18 cellular contexts compared by ENCODE assay signal in genomic region chr9:5825223-5825622, GRCh38. TPM values are rescaled to one million over a fixed set of nuclear protein-coding genes. Genes with fewer than 3 reads are reported as not detected.
DNase-seq lines count a peak whose midpoint lies in the region; ATAC-seq and TF ChIP-seq lines count a peak whose summit lies in the region.
"Had no signal": no experiment of that assay in that cellular context is flagged by ENCODE, and none has a peak within 500 bp of the region (broad histone marks: within the 10 kb centered on the region; RNA-seq: fewer than 3 reads in every experiment).

No MANE protein-coding gene starts in this region.

- H3K4me1 Mint-ChIP-seq in activated CD8-positive, alpha-beta memory T cell treated with anti-CD3 and anti-CD28 coated beads, Interleukin-2, amount 10 ng/mL, durations not matched to agents 7 days and 5 days, result peaks cover 29% of the 10 kb centered on the region
- peaks cover 35% of the 10 kb centered on the region for H3K4me1 Mint-ChIP-seq in activated CD8-positive, alpha-beta T cell treated with anti-CD3 and anti-CD28 coated beads for 36 hours (ENCODE audit: low read depth)
- H3K4me1 Mint-ChIP-seq in stimulated activated effector memory CD8-positive, alpha-beta T cell treated with anti-CD3 and anti-CD28 coated beads, Interleukin-12 subunit alpha, Interleukin-12 subunit beta, amount 100 ng/mL, for 72 hours, result peaks cover 19% of the 10 kb centered on the region

- ATAC-seq in activated CD8-positive, alpha-beta memory T cell treated with anti-CD3 and anti-CD28 coated beads, Interleukin-2, amount 10 ng/mL, durations not matched to agents 7 days and 5 days, result peak; percentile 42
- peak; percentile 47 for ATAC-seq in activated CD8-positive, alpha-beta T cell treated with anti-CD3 and anti-CD28 coated beads for 36 hours
- peak; percentile 72 for ATAC-seq in stimulated activated effector memory CD8-positive, alpha-beta T cell treated with anti-CD3 and anti-CD28 coated beads, Interleukin-12 subunit alpha, Interleukin-12 subunit beta, amount 100 ng/mL, for 72 hours
- ATAC-seq: A549, PC-3 had no signal

- no peak overlapping the region for H3K4me3 Mint-ChIP-seq in activated CD8-positive, alpha-beta memory T cell treated with anti-CD3 and anti-CD28 coated beads, Interleukin-2, amount 10 ng/mL, durations not matched to agents 7 days and 5 days
- H3K4me3 Mint-ChIP-seq in activated CD8-positive, alpha-beta T cell treated with anti-CD3 and anti-CD28 coated beads for 36 hours, result no peak overlapping the region
- no peak overlapping the region for H3K4me3 Mint-ChIP-seq in stimulated activated effector memory CD8-positive, alpha-beta T cell treated with anti-CD3 and anti-CD28 coated beads, Interleukin-12 subunit alpha, Interleukin-12 subunit beta, amount 100 ng/mL, for 72 hours
- H3K4me3 Mint-ChIP-seq: CD4-positive, CD25-positive, alpha-beta regulatory T cell had no signal

- TF ChIP-seq CTCF in activated CD8-positive, alpha-beta T cell treated with anti-CD3 and anti-CD28 coated beads for 36 hours (IDR thresholded peaks at IDR 0.05), result no peak

- DNase-seq in activated CD8-positive, alpha-beta memory T cell treated with anti-CD3 and anti-CD28 coated beads, Interleukin-2, amount 10 ng/mL, durations not matched to agents 7 days and 5 days, result no peak
- no peak for DNase-seq in activated CD8-positive, alpha-beta memory T cell treated with anti-CD3 and anti-CD28 coated beads for 24 hours
- no peak for DNase-seq in activated CD8-positive, alpha-beta T cell treated with anti-CD3 and anti-CD28 coated beads for 36 hours
- peak; percentile 44 for DNase-seq in foreskin melanocyte
- no peak for DNase-seq in stimulated activated effector memory CD8-positive, alpha-beta T cell treated with anti-CD3 and anti-CD28 coated beads, Interleukin-12 subunit alpha, Interleukin-12 subunit beta, amount 100 ng/mL, for 72 hours (ENCODE audit: low spot score in 2 of 2)
- no peak for DNase-seq in AG20443 (ENCODE audit: low spot score)
- DNase-seq in stimulated activated CD4-positive, alpha-beta T cell treated with anti-CD3 and anti-CD28 coated beads, Interleukin-1b, Interleukin-23, amount 100 ng/mL, for 48 hours, result no peak
- no peak for DNase-seq in A172 (ENCODE audit: low spot score)
- DNase-seq: CD4-positive, CD25-positive, alpha-beta regulatory T cell; DND-41; GDM1; NCI-H1417; NCI-H1930; NCI-H2171; NCI-H446 treated with DMSO at 0.1 percent for 48 hours; NCI-H748 treated with DMSO at 0.1 percent for 48 hours; PC-3 had no signal

- intact Hi-C loops in activated CD8-positive, alpha-beta T cell treated with anti-CD3 and anti-CD28 coated beads for 36 hours (cut with micrococcal nuclease), result no loop called here

- POLR2A ChIA-PET in activated CD8-positive, alpha-beta T cell treated with anti-CD3 and anti-CD28 coated beads for 36 hours (lab: Charles Lee), result interaction anchor here (0.8 kb wide), 1 partner anchor 21 kb away, joined by 3 read pairs; no protein-coding TSS in a partner anchor

- peak overlapping the region; percentile 60 for H3K27ac Mint-ChIP-seq in activated CD8-positive, alpha-beta memory T cell treated with anti-CD3 and anti-CD28 coated beads, Interleukin-2, amount 10 ng/mL, durations not matched to agents 7 days and 5 days
- no peak overlapping the region for H3K27ac Mint-ChIP-seq in activated CD8-positive, alpha-beta T cell treated with anti-CD3 and anti-CD28 coated beads for 36 hours
- peak overlapping the region; percentile 32 for H3K27ac Mint-ChIP-seq in stimulated activated effector memory CD8-positive, alpha-beta T cell treated with anti-CD3 and anti-CD28 coated beads, Interleukin-12 subunit alpha, Interleukin-12 subunit beta, amount 100 ng/mL, for 72 hours

- H3K27me3 Mint-ChIP-seq in activated CD8-positive, alpha-beta memory T cell treated with anti-CD3 and anti-CD28 coated beads, Interleukin-2, amount 10 ng/mL, durations not matched to agents 7 days and 5 days, result no peaks in the 10 kb centered on the region
- H3K27me3 Mint-ChIP-seq in activated CD8-positive, alpha-beta T cell treated with anti-CD3 and anti-CD28 coated beads for 36 hours, result no peaks in the 10 kb centered on the region
- H3K27me3 Mint-ChIP-seq: CD4-positive, CD25-positive, alpha-beta regulatory T cell had no signal

- H3K36me3 Mint-ChIP-seq in activated CD8-positive, alpha-beta memory T cell treated with anti-CD3 and anti-CD28 coated beads, Interleukin-2, amount 10 ng/mL, durations not matched to agents 7 days and 5 days, result peaks cover 52% of the 10 kb centered on the region
- H3K36me3 Mint-ChIP-seq in activated CD8-positive, alpha-beta T cell treated with anti-CD3 and anti-CD28 coated beads for 36 hours (ENCODE audit: low read depth), result peaks cover 27% of the 10 kb centered on the region
- H3K36me3 Mint-ChIP-seq in stimulated activated effector memory CD8-positive, alpha-beta T cell treated with anti-CD3 and anti-CD28 coated beads, Interleukin-12 subunit alpha, Interleukin-12 subunit beta, amount 100 ng/mL, for 72 hours, result peaks cover 79% of the 10 kb centered on the region

- H3K9me3 Mint-ChIP-seq in activated CD8-positive, alpha-beta memory T cell treated with anti-CD3 and anti-CD28 coated beads, Interleukin-2, amount 10 ng/mL, durations not matched to agents 7 days and 5 days (ENCODE audit: low read depth), result no peaks in the 10 kb centered on the region
- H3K9me3 Mint-ChIP-seq in activated CD8-positive, alpha-beta T cell treated with anti-CD3 and anti-CD28 coated beads for 36 hours, result no peaks in the 10 kb centered on the region
- H3K9me3 Mint-ChIP-seq in stimulated activated effector memory CD8-positive, alpha-beta T cell treated with anti-CD3 and anti-CD28 coated beads, Interleukin-12 subunit alpha, Interleukin-12 subunit beta, amount 100 ng/mL, for 72 hours, result no peaks in the 10 kb centered on the region
- H3K9me3 Mint-ChIP-seq: CD4-positive, CD25-positive, alpha-beta regulatory T cell had no signal

- CTCF ChIA-PET in activated CD8-positive, alpha-beta memory T cell treated with anti-CD3 and anti-CD28 coated beads, Interleukin-2, amount 10 ng/mL, durations not matched to agents 7 days and 5 days (lab: Charles Lee), result interaction anchor here (1.2 kb wide), 1 partner anchor 60 kb away, joined by 3 read pairs; no protein-coding TSS in a partner anchor
- CTCF ChIA-PET in activated CD8-positive, alpha-beta T cell treated with anti-CD3 and anti-CD28 coated beads for 36 hours (lab: Charles Lee), result interaction anchor here (0.6 to 1.7 kb wide), 2 partner anchors 61 to 124 kb away, joined by 4 to 8 read pairs; no protein-coding TSS in a partner anchor

RNA-seq across cellular contexts. Expression of gene ERMP1, which starts 7.7 kb away (rescaled TPM):
- total RNA-seq in activated CD8-positive, alpha-beta memory T cell treated with anti-CD3 and anti-CD28 coated beads, Interleukin-2, amount 10 ng/mL, durations not matched to agents 7 days and 5 days, result 10 to 100 TPM; 25.0 to 32.3 TPM
- 10 to 100 TPM; 14.7 to 15.9 TPM for total RNA-seq in activated CD8-positive, alpha-beta T cell treated with anti-CD3 and anti-CD28 coated beads for 36 hours
- 3.2 and 4.1 TPM in 2 replicates for total RNA-seq in A172 (2014; rRNA removed; shearing (Covaris generic))
